Comparison of ENCODE assay signal across 8 cellular contexts in the genomic region with DNA sequence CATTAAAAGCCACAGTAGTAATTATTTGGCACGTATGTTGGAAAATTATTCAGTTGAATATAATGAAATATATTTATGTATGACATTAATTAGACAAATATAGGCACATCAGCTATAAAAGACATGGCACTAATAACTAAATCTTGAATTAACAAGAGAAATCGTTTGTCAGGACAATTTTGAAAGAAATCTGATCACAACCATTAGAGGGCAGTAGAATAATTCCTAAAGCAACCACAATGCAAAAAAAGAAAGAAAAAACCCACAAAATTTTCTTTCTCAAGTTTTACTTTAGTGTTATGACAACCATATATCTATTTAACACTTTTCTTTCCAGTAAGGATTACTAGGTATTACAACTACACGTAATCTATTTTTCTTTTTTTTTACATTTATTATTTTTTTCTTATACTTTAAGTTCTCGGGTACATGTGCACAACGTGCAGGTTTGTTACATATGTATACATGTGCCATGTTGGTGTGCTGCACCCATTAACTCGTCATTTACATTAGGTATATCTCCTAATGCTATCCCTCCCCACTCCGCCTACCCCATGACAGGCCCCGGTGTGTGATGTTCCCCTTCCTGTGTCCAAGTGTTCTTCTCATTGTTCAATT.
DNase-seq lines count a peak whose midpoint lies in the region; ATAC-seq and TF ChIP-seq lines count a peak whose summit lies in the region.
"Not testable (repeated sequence)": the region's sequence is repeated elsewhere in the genome, so short reads cannot be mapped to it uniquely, and the experiment has no call there.

No MANE protein-coding gene starts in this region.

- not testable (repeated sequence) for H2AFZ ChIP-seq in DND-41 (ENCODE audit: low read depth, low read length)

- not testable (repeated sequence) for DNase-seq in DND-41, uterus
- DNase-seq in HT1080 (ENCODE audit: low read depth) (peak; percentile 26), NCI-H2227 (lab: John Stamatoyannopoulos, UW; ENCODE audit: unreplicated experiment) (peak; percentile 57), SKM-1 (lab: John Stamatoyannopoulos, UW; ENCODE audit: unreplicated experiment) (peak; percentile 14), cerebellum (ENCODE audit: low spot score) (peak; percentile 27), cardiac muscle cell (ENCODE audit: low read depth in 1 of 2, low spot score in 1 of 2) (peak in 1 of 2 donors; percentile 58)

- not testable (repeated sequence) for H3K4me1 ChIP-seq in DND-41 (ENCODE audit: insufficient read depth, low read length); cardiac muscle cell (ENCODE audit: low read depth); uterus

- not testable (repeated sequence) for H3K4me3 ChIP-seq in DND-41 (ENCODE audit: low read depth in 1 of 2, low read length in 2 of 2); cardiac muscle cell; uterus

- not testable (repeated sequence) for H3K9me3 ChIP-seq in DND-41 (ENCODE audit: insufficient read depth, low read length, severe bottlenecking); cardiac muscle cell (ENCODE audit: low read depth); uterus

- H3K4me2 ChIP-seq in DND-41 (ENCODE audit: insufficient read depth, low read length): not testable (repeated sequence)

- H3K27ac Mint-ChIP-seq in nephron: not testable (repeated sequence)

- H3K9me3 Mint-ChIP-seq in nephron: not testable (repeated sequence)

- peak; percentile 49; the same call in 1 of the 3 replicates for ATAC-seq in DND-41 (ENCODE audit: insufficient read depth, low read depth)

- H3K79me2 ChIP-seq in DND-41 (ENCODE audit: insufficient read depth, low read length): not testable (repeated sequence)

- not testable (repeated sequence) for H3K9ac ChIP-seq in DND-41 (ENCODE audit: low read depth, low read length)

- H3K4me3 Mint-ChIP-seq in nephron: not testable (repeated sequence)

- TF ChIP-seq POLR2A in uterus (IDR thresholded peaks at IDR 0.05): not testable (repeated sequence)

- peaks cover 20% of the 10 kb centered on the region for H3K4me1 Mint-ChIP-seq in nephron

- not testable (repeated sequence) for H3K27ac ChIP-seq in DND-41 (ENCODE audit: low read length); cardiac muscle cell; uterus

- H3K27me3 ChIP-seq in DND-41 (ENCODE audit: insufficient read depth, low read length, poor library complexity); cardiac muscle cell; uterus: not testable (repeated sequence)

- peak; percentile 67 for TF ChIP-seq CTCF in DND-41 (IDR thresholded peaks at IDR 0.05; ENCODE audit: borderline replicate concordance, extremely low read depth, low read length, poor library complexity, severe bottlenecking)
- TF ChIP-seq CTCF in cardiac muscle cell (IDR thresholded peaks at IDR 0.05; ENCODE audit: low read depth, low read length): peak; percentile 53
- peak; percentile 62 to 81 (median 75) for TF ChIP-seq CTCF in nephron (IDR thresholded peaks at IDR 0.05; ENCODE audit: unreplicated experiment in 3 of 3)
- TF ChIP-seq CTCF in uterus (IDR thresholded peaks at IDR 0.05): peak; percentile 36 to 50 (median 45)

- intact Hi-C loops in uterus (cut with DNase I; ENCODE audit: low total_unique reads): not testable (repeated sequence)

- not testable (repeated sequence) for H3K36me3 ChIP-seq in DND-41 (ENCODE audit: insufficient read depth, low read length); cardiac muscle cell; uterus

- not testable (repeated sequence) for H3K36me3 Mint-ChIP-seq in nephron (ENCODE audit: low read depth)

- not testable (repeated sequence) for H3K27me3 Mint-ChIP-seq in nephron (ENCODE audit: low read depth)

- not testable (repeated sequence) for H4K20me1 ChIP-seq in DND-41 (ENCODE audit: insufficient read depth, low read length)
